In genomic region chr4:81084624-81085023, GRCh38 we compare ENCODE assay signal across 21 cellular contexts. TPM values are rescaled to one million over a fixed set of nuclear protein-coding genes. Genes with fewer than 3 reads are reported as not detected.
"Had no signal": no experiment of that assay in that cellular context is flagged by ENCODE, and none has a peak within 500 bp of the region (broad histone marks: within the 10 kb centered on the region; RNA-seq: fewer than 3 reads in every experiment).

No MANE protein-coding gene starts in this region.

- H3K4me3 Mint-ChIP-seq: activated CD4-positive, alpha-beta T cell treated with anti-CD3 and anti-CD28 coated beads, Interleukin-2, amount 10 ng/mL, durations not matched to agents 24 days and 14 days; activated naive CD8-positive, alpha-beta T cell; brain; natural killer cell had no signal

- H3K4me1 Mint-ChIP-seq: activated CD4-positive, alpha-beta T cell treated with anti-CD3 and anti-CD28 coated beads, Interleukin-2, amount 10 ng/mL, durations not matched to agents 24 days and 14 days; brain; natural killer cell had no signal

- H3K27ac ChIP-seq: coronary artery, esophagus muscularis mucosa, left ventricle myocardium inferior, suprapubic skin had no signal

- H3K9me3 Mint-ChIP-seq: activated CD4-positive, alpha-beta T cell treated with anti-CD3 and anti-CD28 coated beads, Interleukin-2, amount 10 ng/mL, durations not matched to agents 24 days and 14 days; natural killer cell had no signal

- H3K4me1 ChIP-seq: left ventricle myocardium inferior, suprapubic skin had no signal

- H3K4me3 ChIP-seq: coronary artery, esophagus muscularis mucosa, left ventricle myocardium inferior, suprapubic skin had no signal

- DNase-seq: activated CD4-positive, alpha-beta T cell treated with anti-CD3 and anti-CD28 coated beads, Interleukin-2, amount 10 ng/mL, durations not matched to agents 24 days and 14 days; activated CD4-positive, CD25-positive, alpha-beta regulatory T cell; activated CD8-positive, alpha-beta memory T cell treated with anti-CD3 and anti-CD28 coated beads for 24 hours; activated gamma-delta T cell treated with Interleukin-2 at 50 U/mL for 16 hours; amygdala; central memory CD4-positive, alpha-beta T cell; left ventricle myocardium inferior; natural killer cell; nucleus accumbens; right cardiac atrium; stimulated activated CD4-positive, alpha-beta T cell treated with anti-CD3 and anti-CD28 coated beads, Interleukin-4, amount 100 ng/mL, for 24 hours; stimulated activated naive CD8-positive, alpha-beta T cell treated with anti-CD3 and anti-CD28 coated beads, Interleukin-15, Interleukin-2, amounts not matched to agents 100 U/mL and 50 U/mL, for 24 hours; trophoblast cell had no signal

- FAIRE-seq: keratinocyte, small intestine had no signal

- ATAC-seq: natural killer cell; right cardiac atrium; stimulated activated naive CD8-positive, alpha-beta T cell treated with anti-CD3 and anti-CD28 coated beads, Interleukin-15, Interleukin-2, amounts not matched to agents 100 U/mL and 50 U/mL, for 24 hours had no signal

- H3K27ac Mint-ChIP-seq: activated CD4-positive, alpha-beta T cell treated with anti-CD3 and anti-CD28 coated beads, Interleukin-2, amount 10 ng/mL, durations not matched to agents 24 days and 14 days; activated naive CD8-positive, alpha-beta T cell; brain; natural killer cell; progenitor cell of endocrine pancreas had no signal

- H3K36me3 Mint-ChIP-seq: activated naive CD8-positive, alpha-beta T cell; brain; natural killer cell had no signal

- H3K27me3 ChIP-seq: esophagus muscularis mucosa, suprapubic skin had no signal

- H3K9me3 ChIP-seq: esophagus muscularis mucosa, left ventricle myocardium inferior, suprapubic skin had no signal

- H3K36me3 ChIP-seq: esophagus muscularis mucosa, left ventricle myocardium inferior, suprapubic skin had no signal

- H3K27me3 Mint-ChIP-seq: activated CD4-positive, alpha-beta T cell treated with anti-CD3 and anti-CD28 coated beads, Interleukin-2, amount 10 ng/mL, durations not matched to agents 24 days and 14 days; activated naive CD8-positive, alpha-beta T cell; progenitor cell of endocrine pancreas had no signal

RNA-seq across cellular contexts. Expression of gene BMP3, which starts 54.1 kb away (rescaled TPM):
- total RNA-seq: activated CD4-positive, alpha-beta T cell treated with anti-CD3 and anti-CD28 coated beads, Interleukin-2, amount 10 ng/mL, durations not matched to agents 24 days and 14 days; left ventricle myocardium inferior; natural killer cell; right cardiac atrium had no signal
- polyA plus RNA-seq: keratinocyte had no signal
